17 cellular contexts compared by ENCODE assay signal in genomic region chr1:114229368-114229767, GRCh38.
DNase-seq lines count a peak whose midpoint lies in the region; ATAC-seq and TF ChIP-seq lines count a peak whose summit lies in the region.
"Had no signal": no experiment of that assay in that cellular context is flagged by ENCODE, and none has a peak within 500 bp of the region (broad histone marks: within the 10 kb centered on the region; RNA-seq: fewer than 3 reads in every experiment).

No MANE protein-coding gene starts in this region.

- H2AK5ac ChIP-seq in neuronal stem cell (ENCODE audit: low read depth, low read length) = no peak overlapping the region

- DNase-seq in Right ventricle myocardium inferior (ENCODE audit: missing footprints) = peak; percentile 61
- DNase-seq in left cardiac atrium = no peak
- peak; percentile 37 for DNase-seq in esophagus muscularis mucosa (ENCODE audit: extremely low spot score)
- no peak for DNase-seq in neuronal stem cell (ENCODE audit: low spot score)
- DNase-seq in substantia nigra (lab: John Stamatoyannopoulos, UW) = no peak
- DNase-seq: AML-193; Caco-2; Calu3; CD4-positive, alpha-beta T cell; CD8-positive, alpha-beta T cell; DMS79 treated with DMSO at 0.1 percent for 48 hours; GF-D8 had no signal

- H4K91ac ChIP-seq in neuronal stem cell (ENCODE audit: low read depth, low read length, poor library complexity) = no peak overlapping the region

- no peak overlapping the region for H2BK12ac ChIP-seq in neuronal stem cell (ENCODE audit: low read length)

- no peaks in the 10 kb centered on the region for H3K36me3 ChIP-seq in esophagus muscularis mucosa
- no peaks in the 10 kb centered on the region for H3K36me3 ChIP-seq in neuronal stem cell (replicated peaks in 1 of 2; ENCODE audit: control insufficient read depth in 2 of 2, insufficient read depth in 2 of 2, low read length in 2 of 2)
- H3K36me3 ChIP-seq: BLaER1 treated with 17β-estradiol and CSF1 and Interleukin-3, amounts not matched to agents 10 nM and 100 nM had no signal

- peak overlapping the region; percentile 3 for H2BK15ac ChIP-seq in neuronal stem cell (ENCODE audit: low read length)

- H3K9me3 ChIP-seq in esophagus muscularis mucosa (no peaks in the 10 kb centered on the region), neuronal stem cell (replicated peaks in 1 of 2; ENCODE audit: control insufficient read depth in 2 of 2, insufficient read depth in 1 of 2, low read depth in 1 of 2, low read length in 2 of 2) (no peaks in the 10 kb centered on the region)
- H3K9me3 ChIP-seq: A549; BLaER1 treated with 17β-estradiol and CSF1 and Interleukin-3, amounts not matched to agents 10 nM and 100 nM; Caco-2 had no signal

- H3K14ac ChIP-seq in neuronal stem cell (ENCODE audit: low read length) = no peak overlapping the region

- ATAC-seq in Right ventricle myocardium inferior = no peak
- ATAC-seq in left cardiac atrium = no peak
- no peak for ATAC-seq in HG03439 (IDR thresholded peaks at IDR 0.05; ENCODE audit: unreplicated experiment)
- ATAC-seq: A549; CD8-positive, alpha-beta T cell had no signal

- TF ChIP-seq POLR2A in esophagus muscularis mucosa (IDR thresholded peaks at IDR 0.05; ENCODE audit: low read depth) = no peak

- H3K4me2 ChIP-seq in neuronal stem cell (ENCODE audit: insufficient read depth, low read length, poor library complexity, severe bottlenecking) = no peak overlapping the region
- H3K4me2 ChIP-seq: A549 had no signal

- WGBS in esophagus muscularis mucosa = 88% methylated on average over 7 of the region's 7 CpGs
- no CpG with 5 or more reads among the region's 7 CpGs for WGBS in neuronal stem cell (ENCODE audit: extremely low coverage in 2 of 2, insufficient read length in 2 of 2, insufficient replicate concordance in 1 of 2), 2 donors

- no peak overlapping the region for H3K18ac ChIP-seq in neuronal stem cell (ENCODE audit: low read length)

- no peak overlapping the region for H2AFZ ChIP-seq in neuronal stem cell (ENCODE audit: low read length)

- peaks cover 0 to 4% (median 4%) of the 10 kb centered on the region in 4 donors for H3K4me1 ChIP-seq in esophagus muscularis mucosa
- peaks cover 0 to 11% of the 10 kb centered on the region in 2 donors for H3K4me1 ChIP-seq in neuronal stem cell (ENCODE audit: control insufficient read depth in 2 of 2, insufficient read depth in 1 of 2, low read depth in 1 of 2, low read length in 2 of 2)
- H3K4me1 ChIP-seq: A549, Caco-2 had no signal

- no peak overlapping the region for H3K27ac ChIP-seq in esophagus muscularis mucosa (replicated peaks in 1 of 4)
- no peak overlapping the region for H3K27ac ChIP-seq in neuronal stem cell (replicated peaks; ENCODE audit: low read length)
- H3K27ac ChIP-seq in substantia nigra (ENCODE audit: low read depth, low read length, poor library complexity, severe bottlenecking) = no peak overlapping the region
- H3K27ac ChIP-seq: 22Rv1; A549; BLaER1 treated with 17β-estradiol and CSF1 and Interleukin-3, amounts not matched to agents 10 nM and 100 nM; C4-2B had no signal

- H3K4me3 ChIP-seq in esophagus muscularis mucosa (no peak overlapping the region), neuronal stem cell (ENCODE audit: low read length in 2 of 2) (no peak overlapping the region)
- H3K4me3 ChIP-seq: A549; BLaER1 treated with 17β-estradiol and CSF1 and Interleukin-3, amounts not matched to agents 10 nM and 100 nM had no signal

- H3K79me1 ChIP-seq in neuronal stem cell (ENCODE audit: low read depth, low read length) = no peaks in the 10 kb centered on the region

- H2BK5ac ChIP-seq in neuronal stem cell (ENCODE audit: low read length) = no peak overlapping the region

- no peak for TF ChIP-seq CTCF in esophagus muscularis mucosa (IDR thresholded peaks at IDR 0.05)

- H3K27me3 ChIP-seq in esophagus muscularis mucosa (no peaks in the 10 kb centered on the region), neuronal stem cell (ENCODE audit: control insufficient read depth in 3 of 3, insufficient read depth in 3 of 3, low read depth in 1 of 3, low read length in 3 of 3) (no peaks in the 10 kb centered on the region)
- H3K27me3 ChIP-seq: BLaER1 treated with 17β-estradiol and CSF1 and Interleukin-3, amounts not matched to agents 10 nM and 100 nM had no signal

- intact Hi-C loops in Right ventricle myocardium inferior (cut with DNase I) (no loop called here), left cardiac atrium (cut with DNase I) (no loop called here), esophagus muscularis mucosa (cut with DNase I) (no loop called here)

- H2BK120ac ChIP-seq in neuronal stem cell (ENCODE audit: low read depth, low read length) = no peak overlapping the region

- no peak overlapping the region for H3K4ac ChIP-seq in neuronal stem cell (ENCODE audit: low read length)

- H4K8ac ChIP-seq in neuronal stem cell (ENCODE audit: low read depth, low read length) = no peak overlapping the region

- TF ChIP-seq EP300 in esophagus muscularis mucosa (IDR thresholded peaks at IDR 0.05) = no peak

- no peak overlapping the region for H3K9ac ChIP-seq in neuronal stem cell (ENCODE audit: low read depth, low read length, poor library complexity)
- H3K9ac ChIP-seq: BLaER1 treated with 17β-estradiol and CSF1 and Interleukin-3, amounts not matched to agents 10 nM and 100 nM had no signal

- no peak overlapping the region for H3K23ac ChIP-seq in neuronal stem cell (ENCODE audit: low read depth, low read length, poor library complexity)

Comparison
In these comparisons a context has a peak if more than half of its experiments do, and no peak if none do; other contexts are left out.
1. DNase-seq: peak in Right ventricle myocardium inferior (single experiment) and esophagus muscularis mucosa (single experiment); none in left cardiac atrium (single experiment), neuronal stem cell (single experiment) and substantia nigra (0 of 49).